5 cellular contexts compared by ENCODE assay signal in genomic region chr14:87725318-87725717, GRCh38.
"Had no signal": no experiment of that assay in that cellular context is flagged by ENCODE, and none has a peak within 500 bp of the region (broad histone marks: within the 10 kb centered on the region; RNA-seq: fewer than 3 reads in every experiment).

No MANE protein-coding gene starts in this region.

- ATAC-seq: GM23338, K562 had no signal

- H3K4me1 Mint-ChIP-seq: GM23338 had no signal

- H3K4me3 Mint-ChIP-seq: GM23338, H9 had no signal

- H3K4me2 ChIP-seq: GM23338 had no signal

- H3K4me3 ChIP-seq: GM23338, K562 had no signal

- H3K9me3 Mint-ChIP-seq: GM23338, H9 had no signal

- DNase-seq: H9, HCEC 1CT, IMR-90 had no signal

- H2AFZ ChIP-seq: GM23338 had no signal

- H3K27ac Mint-ChIP-seq: GM23338, H9 had no signal
